2 cellular contexts compared by ENCODE assay signal in the genomic region with DNA sequence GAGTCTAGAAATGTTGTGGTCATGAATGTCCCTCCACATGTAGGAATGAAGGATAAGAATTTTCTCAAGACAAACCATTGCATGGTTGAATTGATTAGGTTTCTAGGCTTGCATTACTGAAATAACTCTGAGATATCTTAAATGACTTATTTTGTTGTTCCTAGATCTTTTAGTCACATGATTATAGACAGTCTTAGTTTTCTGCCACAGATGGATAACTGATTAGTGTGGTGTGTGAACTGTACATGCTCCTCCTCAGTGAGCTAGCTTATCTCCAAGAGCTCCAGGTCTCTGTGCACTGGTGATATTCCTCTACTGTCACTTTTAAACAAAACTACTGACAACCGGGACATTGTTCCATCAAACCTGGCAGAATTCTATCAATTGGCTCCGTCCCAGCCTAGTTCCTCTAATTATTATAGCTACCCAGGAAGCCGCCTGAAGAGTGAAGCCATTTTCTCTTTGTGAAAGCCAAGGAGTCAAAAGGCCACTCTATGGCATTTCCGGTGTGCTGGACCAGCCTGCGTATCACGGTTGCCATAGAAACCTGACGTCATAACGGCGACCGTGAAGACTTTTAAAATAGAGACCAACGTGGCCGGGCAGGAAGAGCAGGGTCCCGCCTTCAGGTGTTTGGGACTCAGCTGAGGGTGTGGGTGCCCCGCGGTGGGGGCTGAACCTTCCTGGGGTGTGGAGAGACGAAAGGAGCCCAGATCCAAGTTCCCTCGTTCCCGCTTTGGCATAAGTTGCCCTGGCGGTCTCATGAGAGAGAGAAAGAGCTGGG.
A peak's percentile ranks its signal among the peaks of the same experiment; 100 is the strongest.
TF ChIP-seq lines count a peak whose summit lies in the region.

No MANE protein-coding gene starts in this region.

TF ChIP-seq in HEK293T, 16 proteins besides CTCF, POLR2A, EP300 and RAD21:
- TF ChIP-seq FOXK2 (IDR thresholded peaks at IDR 0.05) (no peak), SP1 (IDR thresholded peaks at IDR 0.05) (no peak), ZNF384 (IDR thresholded peaks at IDR 0.05) (no peak), SUZ12 (IDR thresholded peaks at IDR 0.05) (no peak), L3MBTL2 (conservative IDR thresholded peaks at IDR 0.05) (peak; percentile 54)

TF ChIP-seq in HepG2, 621 proteins besides CTCF, POLR2A, EP300 and RAD21:
- TF ChIP-seq NR2F6 (IDR thresholded peaks at IDR 0.05) (peak; percentile 49), NR2F6 (CRISPR knock-in tag; IDR thresholded peaks at IDR 0.05) (peak; percentile 70), RFX3 (CRISPR knock-in tag; IDR thresholded peaks at IDR 0.05) (peak; percentile 82), ZNF773 (CRISPR knock-in tag; IDR thresholded peaks at IDR 0.05; ENCODE audit: borderline replicate concordance) (no peak), NBN (conservative IDR thresholded peaks at IDR 0.05) (no peak), ZNF101 (CRISPR knock-in tag; IDR thresholded peaks at IDR 0.05; ENCODE audit: borderline replicate concordance, low read depth) (no peak), NR2F1 (CRISPR knock-in tag; IDR thresholded peaks at IDR 0.05) (peak in 1 of 2 experiments; percentile 48; a peak in 1 of 4 replicates), RFX1 (IDR thresholded peaks at IDR 0.05) (peak; percentile 60), CREM (IDR thresholded peaks at IDR 0.05) (peak; percentile 69), CREM (CRISPR knock-in tag; IDR thresholded peaks at IDR 0.05) (no peak), TBX2 (CRISPR knock-in tag; IDR thresholded peaks at IDR 0.05; ENCODE audit: borderline replicate concordance) (no peak), IRX3 (CRISPR knock-in tag; IDR thresholded peaks at IDR 0.05; ENCODE audit: borderline replicate concordance, low read depth) (no peak), REXO4 (CRISPR knock-in tag; IDR thresholded peaks at IDR 0.05; ENCODE audit: borderline replicate concordance) (no peak), ZNF143 (CRISPR knock-in tag; IDR thresholded peaks at IDR 0.05) (no peak), PHF5A (CRISPR knock-in tag; IDR thresholded peaks at IDR 0.05; ENCODE audit: low read depth, unreplicated experiment) (no peak), KAT8 (CRISPR knock-in tag; IDR thresholded peaks at IDR 0.05) (peak; percentile 53; the same call in 1 of the 2 replicates), TEAD3 (CRISPR knock-in tag; optimal IDR thresholded peaks at IDR 0.05; ENCODE audit: borderline replicate concordance) (peak; percentile 63), SIN3B (IDR thresholded peaks at IDR 0.05; ENCODE audit: low read length) (no peak), KLF11 (CRISPR knock-in tag; IDR thresholded peaks at IDR 0.05) (no peak), THYN1 (CRISPR knock-in tag; IDR thresholded peaks at IDR 0.05; ENCODE audit: borderline replicate concordance, low read depth) (no peak), ELF1 (CRISPR knock-in tag; IDR thresholded peaks at IDR 0.05) (peak; percentile 54; the same call in 1 of the 2 replicates), ATF1 (CRISPR knock-in tag; IDR thresholded peaks at IDR 0.05) (peak; percentile 82), ZNF430 (CRISPR knock-in tag; IDR thresholded peaks at IDR 0.05) (no peak), GABPA (IDR thresholded peaks at IDR 0.05; ENCODE audit: low read depth, low read length) (0 out of 2 replicates have a peak, but pooled peaks have one; percentile 20), GABPA (CRISPR knock-in tag; IDR thresholded peaks at IDR 0.05; ENCODE audit: low read depth) (peak; percentile 80), ETV5 (CRISPR knock-in tag; IDR thresholded peaks at IDR 0.05; ENCODE audit: borderline replicate concordance) (peak; percentile 70; the same call in 1 of the 2 replicates), NAIF1 (CRISPR knock-in tag; IDR thresholded peaks at IDR 0.05; ENCODE audit: borderline replicate concordance) (no peak), BRD4 (CRISPR knock-in tag; IDR thresholded peaks at IDR 0.05) (no peak), CREB1 (IDR thresholded peaks at IDR 0.05) (peak; percentile 88), CREB1 (CRISPR knock-in tag; IDR thresholded peaks at IDR 0.05) (no peak), ZMYM3 (CRISPR knock-in tag; IDR thresholded peaks at IDR 0.05) (no peak), ZBTB7B (CRISPR knock-in tag; IDR thresholded peaks at IDR 0.05) (no peak), GABPB1 (CRISPR knock-in tag; IDR thresholded peaks at IDR 0.05) (peak; percentile 63), RARA (CRISPR knock-in tag; IDR thresholded peaks at IDR 0.05) (0 out of 2 replicates have a peak, but pooled peaks have one; percentile 6), GATAD1 (CRISPR knock-in tag; IDR thresholded peaks at IDR 0.05) (peak; percentile 38; the same call in 1 of the 2 replicates), FOXA3 (CRISPR knock-in tag; IDR thresholded peaks at IDR 0.05) (no peak), SAP130 (CRISPR knock-in tag; IDR thresholded peaks at IDR 0.05; ENCODE audit: low read depth) (peak; percentile 62; the same call in 1 of the 2 replicates), JUND (CRISPR knock-in tag; IDR thresholded peaks at IDR 0.05) (no peak)
- TF ChIP-seq, protein P1, sequence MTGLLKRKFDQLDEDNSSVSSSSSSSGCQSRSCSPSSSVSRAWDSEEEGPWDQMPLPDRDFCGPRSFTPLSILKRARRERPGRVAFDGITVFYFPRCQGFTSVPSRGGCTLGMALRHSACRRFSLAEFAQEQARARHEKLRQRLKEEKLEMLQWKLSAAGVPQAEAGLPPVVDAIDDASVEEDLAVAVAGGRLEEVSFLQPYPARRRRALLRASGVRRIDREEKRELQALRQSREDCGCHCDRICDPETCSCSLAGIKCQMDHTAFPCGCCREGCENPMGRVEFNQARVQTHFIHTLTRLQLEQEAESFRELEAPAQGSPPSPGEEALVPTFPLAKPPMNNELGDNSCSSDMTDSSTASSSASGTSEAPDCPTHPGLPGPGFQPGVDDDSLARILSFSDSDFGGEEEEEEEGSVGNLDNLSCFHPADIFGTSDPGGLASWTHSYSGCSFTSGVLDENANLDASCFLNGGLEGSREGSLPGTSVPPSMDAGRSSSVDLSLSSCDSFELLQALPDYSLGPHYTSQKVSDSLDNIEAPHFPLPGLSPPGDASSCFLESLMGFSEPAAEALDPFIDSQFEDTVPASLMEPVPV (CRISPR knock-in tag; IDR thresholded peaks at IDR 0.05) = no peak
- TF ChIP-seq, protein P2, sequence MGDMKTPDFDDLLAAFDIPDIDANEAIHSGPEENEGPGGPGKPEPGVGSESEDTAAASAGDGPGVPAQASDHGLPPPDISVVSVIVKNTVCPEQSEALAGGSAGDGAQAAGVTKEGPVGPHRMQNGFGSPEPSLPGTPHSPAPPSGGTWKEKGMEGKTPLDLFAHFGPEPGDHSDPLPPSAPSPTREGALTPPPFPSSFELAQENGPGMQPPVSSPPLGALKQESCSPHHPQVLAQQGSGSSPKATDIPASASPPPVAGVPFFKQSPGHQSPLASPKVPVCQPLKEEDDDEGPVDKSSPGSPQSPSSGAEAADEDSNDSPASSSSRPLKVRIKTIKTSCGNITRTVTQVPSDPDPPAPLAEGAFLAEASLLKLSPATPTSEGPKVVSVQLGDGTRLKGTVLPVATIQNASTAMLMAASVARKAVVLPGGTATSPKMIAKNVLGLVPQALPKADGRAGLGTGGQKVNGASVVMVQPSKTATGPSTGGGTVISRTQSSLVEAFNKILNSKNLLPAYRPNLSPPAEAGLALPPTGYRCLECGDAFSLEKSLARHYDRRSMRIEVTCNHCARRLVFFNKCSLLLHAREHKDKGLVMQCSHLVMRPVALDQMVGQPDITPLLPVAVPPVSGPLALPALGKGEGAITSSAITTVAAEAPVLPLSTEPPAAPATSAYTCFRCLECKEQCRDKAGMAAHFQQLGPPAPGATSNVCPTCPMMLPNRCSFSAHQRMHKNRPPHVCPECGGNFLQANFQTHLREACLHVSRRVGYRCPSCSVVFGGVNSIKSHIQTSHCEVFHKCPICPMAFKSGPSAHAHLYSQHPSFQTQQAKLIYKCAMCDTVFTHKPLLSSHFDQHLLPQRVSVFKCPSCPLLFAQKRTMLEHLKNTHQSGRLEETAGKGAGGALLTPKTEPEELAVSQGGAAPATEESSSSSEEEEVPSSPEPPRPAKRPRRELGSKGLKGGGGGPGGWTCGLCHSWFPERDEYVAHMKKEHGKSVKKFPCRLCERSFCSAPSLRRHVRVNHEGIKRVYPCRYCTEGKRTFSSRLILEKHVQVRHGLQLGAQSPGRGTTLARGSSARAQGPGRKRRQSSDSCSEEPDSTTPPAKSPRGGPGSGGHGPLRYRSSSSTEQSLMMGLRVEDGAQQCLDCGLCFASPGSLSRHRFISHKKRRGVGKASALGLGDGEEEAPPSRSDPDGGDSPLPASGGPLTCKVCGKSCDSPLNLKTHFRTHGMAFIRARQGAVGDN (CRISPR knock-in tag; IDR thresholded peaks at IDR 0.05) = peak; percentile 32
- TF ChIP-seq, protein P3, sequence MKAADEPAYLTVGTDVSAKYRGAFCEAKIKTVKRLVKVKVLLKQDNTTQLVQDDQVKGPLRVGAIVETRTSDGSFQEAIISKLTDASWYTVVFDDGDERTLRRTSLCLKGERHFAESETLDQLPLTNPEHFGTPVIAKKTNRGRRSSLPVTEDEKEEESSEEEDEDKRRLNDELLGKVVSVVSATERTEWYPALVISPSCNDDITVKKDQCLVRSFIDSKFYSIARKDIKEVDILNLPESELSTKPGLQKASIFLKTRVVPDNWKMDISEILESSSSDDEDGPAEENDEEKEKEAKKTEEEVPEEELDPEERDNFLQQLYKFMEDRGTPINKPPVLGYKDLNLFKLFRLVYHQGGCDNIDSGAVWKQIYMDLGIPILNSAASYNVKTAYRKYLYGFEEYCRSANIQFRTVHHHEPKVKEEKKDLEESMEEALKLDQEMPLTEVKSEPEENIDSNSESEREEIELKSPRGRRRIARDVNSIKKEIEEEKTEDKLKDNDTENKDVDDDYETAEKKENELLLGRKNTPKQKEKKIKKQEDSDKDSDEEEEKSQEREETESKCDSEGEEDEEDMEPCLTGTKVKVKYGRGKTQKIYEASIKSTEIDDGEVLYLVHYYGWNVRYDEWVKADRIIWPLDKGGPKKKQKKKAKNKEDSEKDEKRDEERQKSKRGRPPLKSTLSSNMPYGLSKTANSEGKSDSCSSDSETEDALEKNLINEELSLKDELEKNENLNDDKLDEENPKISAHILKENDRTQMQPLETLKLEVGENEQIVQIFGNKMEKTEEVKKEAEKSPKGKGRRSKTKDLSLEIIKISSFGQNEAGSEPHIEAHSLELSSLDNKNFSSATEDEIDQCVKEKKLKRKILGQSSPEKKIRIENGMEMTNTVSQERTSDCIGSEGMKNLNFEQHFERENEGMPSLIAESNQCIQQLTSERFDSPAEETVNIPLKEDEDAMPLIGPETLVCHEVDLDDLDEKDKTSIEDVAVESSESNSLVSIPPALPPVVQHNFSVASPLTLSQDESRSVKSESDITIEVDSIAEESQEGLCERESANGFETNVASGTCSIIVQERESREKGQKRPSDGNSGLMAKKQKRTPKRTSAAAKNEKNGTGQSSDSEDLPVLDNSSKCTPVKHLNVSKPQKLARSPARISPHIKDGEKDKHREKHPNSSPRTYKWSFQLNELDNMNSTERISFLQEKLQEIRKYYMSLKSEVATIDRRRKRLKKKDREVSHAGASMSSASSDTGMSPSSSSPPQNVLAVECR (CRISPR knock-in tag; IDR thresholded peaks at IDR 0.05; ENCODE audit: borderline replicate concordance) = peak; percentile 19; the same call in 1 of the 2 replicates
- TF ChIP-seq, protein P4, sequence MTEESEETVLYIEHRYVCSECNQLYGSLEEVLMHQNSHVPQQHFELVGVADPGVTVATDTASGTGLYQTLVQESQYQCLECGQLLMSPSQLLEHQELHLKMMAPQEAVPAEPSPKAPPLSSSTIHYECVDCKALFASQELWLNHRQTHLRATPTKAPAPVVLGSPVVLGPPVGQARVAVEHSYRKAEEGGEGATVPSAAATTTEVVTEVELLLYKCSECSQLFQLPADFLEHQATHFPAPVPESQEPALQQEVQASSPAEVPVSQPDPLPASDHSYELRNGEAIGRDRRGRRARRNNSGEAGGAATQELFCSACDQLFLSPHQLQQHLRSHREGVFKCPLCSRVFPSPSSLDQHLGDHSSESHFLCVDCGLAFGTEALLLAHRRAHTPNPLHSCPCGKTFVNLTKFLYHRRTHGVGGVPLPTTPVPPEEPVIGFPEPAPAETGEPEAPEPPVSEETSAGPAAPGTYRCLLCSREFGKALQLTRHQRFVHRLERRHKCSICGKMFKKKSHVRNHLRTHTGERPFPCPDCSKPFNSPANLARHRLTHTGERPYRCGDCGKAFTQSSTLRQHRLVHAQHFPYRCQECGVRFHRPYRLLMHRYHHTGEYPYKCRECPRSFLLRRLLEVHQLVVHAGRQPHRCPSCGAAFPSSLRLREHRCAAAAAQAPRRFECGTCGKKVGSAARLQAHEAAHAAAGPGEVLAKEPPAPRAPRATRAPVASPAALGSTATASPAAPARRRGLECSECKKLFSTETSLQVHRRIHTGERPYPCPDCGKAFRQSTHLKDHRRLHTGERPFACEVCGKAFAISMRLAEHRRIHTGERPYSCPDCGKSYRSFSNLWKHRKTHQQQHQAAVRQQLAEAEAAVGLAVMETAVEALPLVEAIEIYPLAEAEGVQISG (CRISPR knock-in tag; IDR thresholded peaks at IDR 0.05) = peak; percentile 93
